19 cellular contexts compared by ENCODE assay signal in genomic region chr21:35195232-35195631, GRCh38.
"Had no signal": no experiment of that assay in that cellular context is flagged by ENCODE, and none has a peak within 500 bp of the region (broad histone marks: within the 10 kb centered on the region; RNA-seq: fewer than 3 reads in every experiment).

No MANE protein-coding gene starts in this region.

- FAIRE-seq: endometrium had no signal

- H3K36me3 Mint-ChIP-seq: activated naive CD8-positive, alpha-beta T cell treated with anti-CD3 and anti-CD28 coated beads, Interleukin-2, amount 10 ng/mL, durations not matched to agents 7 days and 5 days; T-cell had no signal

- H3K4me1 ChIP-seq: testis, upper lobe of right lung had no signal

- H3K4me3 Mint-ChIP-seq: activated CD4-positive, alpha-beta T cell treated with anti-CD3 and anti-CD28 coated beads, Interleukin-2, amount 10 ng/mL, durations not matched to agents 24 days and 14 days; activated naive CD8-positive, alpha-beta T cell treated with anti-CD3 and anti-CD28 coated beads, Interleukin-2, amount 10 ng/mL, durations not matched to agents 7 days and 5 days; neural crest cell; stimulated activated naive CD8-positive, alpha-beta T cell treated with anti-CD3 and anti-CD28 coated beads, Interleukin-15, amount 100 ng/mL, for 72 hours; T-cell had no signal

- H3K36me3 ChIP-seq: esophagus squamous epithelium, sigmoid colon, upper lobe of right lung had no signal

- ATAC-seq: foreskin keratinocyte; stimulated activated naive CD8-positive, alpha-beta T cell treated with anti-CD3 and anti-CD28 coated beads, Interleukin-15, amount 100 ng/mL, for 72 hours; T-cell; upper lobe of right lung had no signal

- H3K27ac ChIP-seq: esophagus squamous epithelium, foreskin keratinocyte, sigmoid colon, testis, upper lobe of right lung, VCaP had no signal

- H3K27me3 Mint-ChIP-seq: activated CD4-positive, alpha-beta T cell treated with anti-CD3 and anti-CD28 coated beads, Interleukin-2, amount 10 ng/mL, durations not matched to agents 24 days and 14 days; stimulated activated naive CD8-positive, alpha-beta T cell treated with anti-CD3 and anti-CD28 coated beads, Interleukin-15, amount 100 ng/mL, for 72 hours had no signal

- DNase-seq: activated CD4-positive, alpha-beta T cell treated with anti-CD3 and anti-CD28 coated beads, Interleukin-2, amount 10 ng/mL, durations not matched to agents 24 days and 14 days; activated effector memory CD4-positive, alpha-beta T cell treated with anti-CD3 and anti-CD28 coated beads, Interleukin-2, amount 50 U/mL, for 16 hours; activated naive CD8-positive, alpha-beta T cell treated with anti-CD3 and anti-CD28 coated beads, Interleukin-2, amount 10 ng/mL, durations not matched to agents 7 days and 5 days; activated T-cell treated with anti-CD3 and anti-CD28 coated beads, Interleukin-2, amount 50 U/mL, for 1 hour; anterior cingulate cortex; esophagus squamous epithelium; sigmoid colon; stimulated activated CD4-positive, alpha-beta T cell treated with anti-CD3 and anti-CD28 coated beads, Interleukin-12 subunit alpha, Interleukin-12 subunit beta, amount 100 ng/mL, for 4 hours; stimulated activated CD4-positive, alpha-beta T cell treated with anti-CD3 and anti-CD28 coated beads, Interleukin-4, amount 100 ng/mL, for 1 hour; stimulated activated CD8-positive, alpha-beta memory T cell treated with anti-CD3 and anti-CD28 coated beads, Interleukin-4, amount 100 ng/mL, for 48 hours; stimulated activated naive CD8-positive, alpha-beta T cell treated with anti-CD3 and anti-CD28 coated beads, Interleukin-15, amount 100 ng/mL, for 72 hours; T-cell; T1000; testis; upper lobe of right lung had no signal

- H3K4me3 ChIP-seq: esophagus squamous epithelium, sigmoid colon, testis, upper lobe of right lung had no signal

- H3K9me3 ChIP-seq: esophagus squamous epithelium, sigmoid colon, testis, upper lobe of right lung had no signal

- H3K27ac Mint-ChIP-seq: activated CD4-positive, alpha-beta T cell treated with anti-CD3 and anti-CD28 coated beads, Interleukin-2, amount 10 ng/mL, durations not matched to agents 24 days and 14 days; activated naive CD8-positive, alpha-beta T cell treated with anti-CD3 and anti-CD28 coated beads, Interleukin-2, amount 10 ng/mL, durations not matched to agents 7 days and 5 days; stimulated activated naive CD8-positive, alpha-beta T cell treated with anti-CD3 and anti-CD28 coated beads, Interleukin-15, amount 100 ng/mL, for 72 hours; T-cell had no signal

- H3K27me3 ChIP-seq: esophagus squamous epithelium, foreskin keratinocyte, sigmoid colon, testis, upper lobe of right lung had no signal
